Comparison of ENCODE assay signal across 9 cellular contexts in the genomic region with DNA sequence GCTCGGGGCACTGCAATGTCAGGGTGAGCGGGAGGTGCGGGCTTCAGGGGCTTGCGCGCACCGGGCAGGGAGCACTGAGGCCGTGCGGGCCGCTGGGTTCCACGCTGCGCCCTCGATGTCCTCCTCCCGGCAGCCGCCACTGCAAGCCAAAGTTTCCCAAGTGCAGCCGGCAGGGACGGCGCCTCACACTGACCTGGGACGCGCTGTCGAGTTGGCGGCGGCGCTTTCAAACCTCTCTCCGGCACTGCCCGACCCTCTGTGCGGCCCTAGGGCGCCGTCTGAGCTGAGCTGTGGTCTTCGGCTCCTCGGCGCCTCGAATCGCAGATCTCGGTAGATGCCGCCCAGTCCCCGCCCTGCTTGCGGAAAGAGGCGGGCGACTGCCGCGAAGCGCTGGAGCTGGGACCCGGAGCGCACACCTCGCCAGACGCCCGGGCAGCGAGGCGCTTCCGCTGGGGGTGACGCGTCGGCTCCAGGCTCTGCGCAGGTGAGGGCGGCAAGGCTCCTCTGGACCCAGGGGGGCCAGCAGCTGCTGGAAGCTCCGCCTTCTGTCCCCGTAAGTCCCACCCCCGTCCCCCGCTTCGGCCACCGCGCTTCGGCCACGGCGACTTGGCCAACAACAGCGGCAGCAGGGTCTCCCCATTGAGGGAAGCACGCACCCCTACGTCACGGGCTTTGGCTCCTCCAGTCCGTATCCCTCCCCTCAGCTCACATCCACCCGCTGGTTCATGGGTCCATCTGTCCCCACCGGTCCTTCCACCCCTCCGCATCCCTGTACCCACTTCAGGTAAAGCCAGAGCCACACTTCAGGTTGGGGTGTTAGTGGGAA. TPM values are rescaled to one million over a fixed set of nuclear protein-coding genes. Genes with fewer than 3 reads are reported as not detected.
DNase-seq lines count a peak whose midpoint lies in the region; ATAC-seq and TF ChIP-seq lines count a peak whose summit lies in the region.
"Had no signal": no experiment of that assay in that cellular context is flagged by ENCODE, and none has a peak within 500 bp of the region (broad histone marks: within the 10 kb centered on the region; RNA-seq: fewer than 3 reads in every experiment).

A gene (minus strand): TSS at position 320 of the 826 bp plus-strand sequence. CDS start 10,261 bp downstream, outside the sequence.

- H3K27me3 ChIP-seq in HUES64 (ENCODE audit: insufficient read depth, low read length) (peaks cover 83% of the 10 kb centered on the region), hepatocyte (peaks cover 72% of the 10 kb centered on the region), skeletal muscle tissue (ENCODE audit: control insufficient read depth in 3 of 3, insufficient read depth in 3 of 3, low read length in 3 of 3) (peaks cover 37 to 49% (median 37%) of the 10 kb centered on the region in 3 donors)

- ATAC-seq in activated T-cell treated with anti-CD3 and anti-CD28 coated beads, Interleukin-2, amount 50 U/mL, for 72 hours (replicated peaks in 1 of 2) = peak; percentile 80 to 81

- peaks cover 81% of the 10 kb centered on the region for H3K27me3 Mint-ChIP-seq in activated T-cell treated with anti-CD3 and anti-CD28 coated beads, Interleukin-2, amount 50 U/mL, for 72 hours (ENCODE audit: low read depth)

- WGBS in HUES64 = 3% methylated on average over 73 of the region's 73 CpGs
- 3% methylated on average over 57 of the region's 73 CpGs for WGBS in hepatocyte (ENCODE audit: low lambda C conversion rate, missing lambda C conversion rate)

- H3K79me2 ChIP-seq in hepatocyte = no peaks in the 10 kb centered on the region

- H3K9me3 Mint-ChIP-seq in activated T-cell treated with anti-CD3 and anti-CD28 coated beads, Interleukin-2, amount 50 U/mL, for 72 hours = no peaks in the 10 kb centered on the region

- DNase-seq in GM10248 (ENCODE audit: extremely low spot score) (peak; percentile 60), hepatocyte (ENCODE audit: low spot score) (peak; percentile 34), cerebellar nuclear complex (lab: John Stamatoyannopoulos, UW) (no peak), GF-D8 (lab: John Stamatoyannopoulos, UW) (no peak)
- peak; percentile 45 to 51 for DNase-seq in activated T-cell treated with anti-CD3 and anti-CD28 coated beads, Interleukin-2, amount 50 U/mL, for 72 hours
- no peak for DNase-seq in effector CD4-positive, alpha-beta T cell

- H3K36me3 Mint-ChIP-seq in activated T-cell treated with anti-CD3 and anti-CD28 coated beads, Interleukin-2, amount 50 U/mL, for 72 hours (ENCODE audit: insufficient read depth in 2 of 2) = peaks cover 0 to 1% of the 10 kb centered on the region in 2 donors

- TF ChIP-seq CTCF in GM10248 (IDR thresholded peaks at IDR 0.05; ENCODE audit: control extremely low read depth, extremely low read depth, low read depth, missing control alignments) = no peak
- TF ChIP-seq CTCF in hepatocyte (IDR thresholded peaks at IDR 0.05; ENCODE audit: poor library complexity) = no peak

- H3K27ac ChIP-seq in HUES64 (ENCODE audit: low read depth, low read length) (no peak within 1 kb of the TSS), hepatocyte (no peak within 1 kb of the TSS), skeletal muscle tissue (ENCODE audit: low read depth, low read length) (no peak within 1 kb of the TSS)

- CTCF ChIA-PET in GM10248 (lab: Yijun Ruan, JAX) = no interaction called here

- no peaks in the 10 kb centered on the region for H3K9me3 ChIP-seq in HUES64 (ENCODE audit: insufficient read depth, low read depth, low read length)
- no peaks in the 10 kb centered on the region for H3K9me3 ChIP-seq in hepatocyte (ENCODE audit: low read depth)
- no peaks in the 10 kb centered on the region for H3K9me3 ChIP-seq in skeletal muscle tissue (ENCODE audit: control insufficient read depth in 3 of 3, low read length in 3 of 3)

- peak within 1 kb of the TSS; percentile 73 to 84 for H3K4me3 Mint-ChIP-seq in activated T-cell treated with anti-CD3 and anti-CD28 coated beads, Interleukin-2, amount 50 U/mL, for 72 hours

- H3K4me1 Mint-ChIP-seq in activated T-cell treated with anti-CD3 and anti-CD28 coated beads, Interleukin-2, amount 50 U/mL, for 72 hours (ENCODE audit: low read depth) = no peaks in the 10 kb centered on the region

- H3K9ac ChIP-seq in HUES64 (ENCODE audit: low read depth, low read length) = peak within 1 kb of the TSS; percentile 24; the same call in 1 of the 2 replicates
- no peak within 1 kb of the TSS for H3K9ac ChIP-seq in skeletal muscle tissue (ENCODE audit: low read depth in 1 of 3, low read length in 3 of 3)

- H3K4me2 ChIP-seq in hepatocyte = peak within 1 kb of the TSS; percentile 97

- no peaks in the 10 kb centered on the region for H3K9me2 ChIP-seq in hepatocyte (replicated peaks; ENCODE audit: insufficient read depth)

- H3K4me3 ChIP-seq in HUES64 (ENCODE audit: low read length) = peak within 1 kb of the TSS; percentile 51
- peak within 1 kb of the TSS; percentile 39 for H3K4me3 ChIP-seq in hepatocyte
- peak within 1 kb of the TSS in 2 of 3 donors; percentile 29 to 52 for H3K4me3 ChIP-seq in skeletal muscle tissue (ENCODE audit: low read length in 3 of 3)

- no peak within 1 kb of the TSS for H3K27ac Mint-ChIP-seq in activated T-cell treated with anti-CD3 and anti-CD28 coated beads, Interleukin-2, amount 50 U/mL, for 72 hours

- peak within 1 kb of the TSS; percentile 83 for H2AFZ ChIP-seq in hepatocyte

- POLR2A ChIA-PET in GM10248 (lab: Yijun Ruan, JAX) = no interaction called here

- H3K36me3 ChIP-seq in HUES64 (ENCODE audit: insufficient read depth, low read length) (no peaks in the 10 kb centered on the region), hepatocyte (replicated peaks; ENCODE audit: insufficient read depth, low read depth) (no peaks in the 10 kb centered on the region), skeletal muscle tissue (ENCODE audit: control insufficient read depth in 3 of 3, insufficient read depth in 3 of 3, low read length in 3 of 3) (no peaks in the 10 kb centered on the region)

- H3K4me1 ChIP-seq in HUES64 (ENCODE audit: insufficient read depth, low read length) (no peaks in the 10 kb centered on the region), hepatocyte (ENCODE audit: insufficient read depth) (peaks cover 5% of the 10 kb centered on the region), skeletal muscle tissue (ENCODE audit: control insufficient read depth in 3 of 3, insufficient read depth in 3 of 3, low read length in 3 of 3) (peaks cover 5 to 17% (median 7%) of the 10 kb centered on the region in 3 donors)

- no peaks in the 10 kb centered on the region for H4K20me1 ChIP-seq in hepatocyte (ENCODE audit: insufficient read depth, poor library complexity, severe bottlenecking)

RNA-seq across cellular contexts. Expression of the gene that starts here (rescaled TPM):
- polyA plus RNA-seq in HUES64 (2013, experiment 1 of 2) = 0.55 TPM
- polyA plus RNA-seq in HUES64 (2013, experiment 2 of 2) = 0.44 TPM
- total RNA-seq in activated T-cell treated with anti-CD3 and anti-CD28 coated beads, Interleukin-2, amount 50 U/mL, for 72 hours = not detected
- total RNA-seq in hepatocyte (not detected in 2 replicates), skeletal muscle tissue (under 0.01 TPM)
- not detected in 2 replicates for polyA plus RNA-seq in hepatocyte
- total RNA-seq: T-helper 2 cell treated with Interferon-gamma antibody and Interleukin-4, amounts not matched to agents 100 ng/mL and 5 ng/mL, for 36 hours had no signal

Comparison
In these comparisons a context has a peak if more than half of its experiments do, and no peak if none do; other contexts are left out.
1. Peak in DNase-seq and ATAC-seq in activated T-cell treated with anti-CD3 and anti-CD28 coated beads, Interleukin-2, amount 50 U/mL, for 72 hours; RNA of the gene not detected or under 1 TPM.
2. Peak in DNase-seq, H3K4me3 ChIP-seq and H3K4me2 ChIP-seq in hepatocyte; RNA of the gene not detected or under 1 TPM.